In the genomic region with DNA sequence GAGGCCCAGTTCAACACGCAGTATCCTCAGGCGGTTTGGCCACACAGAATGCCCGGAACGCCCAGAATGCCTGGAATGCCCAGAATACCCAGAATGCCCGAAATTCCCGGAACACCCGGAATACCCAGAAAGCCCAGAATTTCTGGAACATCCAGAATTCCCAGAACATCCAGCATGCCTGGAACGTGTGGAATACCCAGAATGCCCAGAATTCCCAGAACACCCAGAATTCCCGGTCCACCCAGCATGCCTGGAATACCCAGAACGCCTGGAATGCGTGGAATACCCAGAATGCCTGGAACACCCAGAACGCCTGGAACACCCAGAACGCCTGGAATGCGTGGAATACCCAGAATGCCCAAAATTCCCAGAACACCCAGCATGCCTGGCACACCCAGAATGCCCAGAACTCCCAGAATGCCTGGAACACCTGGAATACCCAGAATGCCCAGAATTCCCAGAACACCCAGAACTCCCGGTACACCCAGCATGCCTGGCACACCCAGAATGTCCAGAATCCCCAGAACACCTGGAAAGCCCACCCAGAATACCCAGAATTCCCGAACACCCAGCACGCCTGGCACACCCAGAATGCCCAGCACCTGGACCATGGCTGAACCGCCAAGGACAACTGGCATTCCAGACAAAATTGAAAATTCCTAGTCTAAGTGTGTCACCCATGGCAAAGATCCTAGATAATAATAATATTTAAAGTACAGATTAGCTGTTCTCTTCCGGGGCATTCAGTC, we compare ENCODE assay signal across 3 cellular contexts.
A peak's percentile ranks its signal among the peaks of the same experiment; 100 is the strongest.
TF ChIP-seq lines count a peak whose summit lies in the region.

No MANE protein-coding gene starts in this region.

TF ChIP-seq in GM23338, 12 proteins besides CTCF, POLR2A, EP300 and RAD21 (continues in another document):
- TF ChIP-seq ZNF114 (CRISPR knock-in tag; IDR thresholded peaks at IDR 0.05) (no peak), EZH2 (IDR thresholded peaks at IDR 0.05; ENCODE audit: low read depth, unreplicated experiment) (no peak), STAT1 (IDR thresholded peaks at IDR 0.05; ENCODE audit: unreplicated experiment) (no peak), EZH2phosphoT487 (IDR thresholded peaks at IDR 0.05; ENCODE audit: unreplicated experiment) (no peak), REST (IDR thresholded peaks at IDR 0.05; ENCODE audit: unreplicated experiment) (no peak), POLR2AphosphoS5 (IDR thresholded peaks at IDR 0.05; ENCODE audit: low read depth) (no peak), NANOG (IDR thresholded peaks at IDR 0.05; ENCODE audit: borderline replicate concordance) (no peak), ZNF331 (CRISPR knock-in tag; IDR thresholded peaks at IDR 0.05; ENCODE audit: low read depth) (no peak), ETS1 (IDR thresholded peaks at IDR 0.05) (no peak), JUNB (IDR thresholded peaks at IDR 0.05; ENCODE audit: unreplicated experiment) (no peak)

TF ChIP-seq in H1, 55 proteins besides CTCF, POLR2A, EP300 and RAD21:
- no peak for TF ChIP-seq CREB1 (IDR thresholded peaks at IDR 0.05)
- no peak for TF ChIP-seq CHD2 (IDR thresholded peaks at IDR 0.05; ENCODE audit: low read length)
- no peak for TF ChIP-seq SRF (IDR thresholded peaks at IDR 0.05; ENCODE audit: low read depth, low read length)
- TF ChIP-seq GTF2F1 (IDR thresholded peaks at IDR 0.05; ENCODE audit: borderline replicate concordance, low read depth, low read length) = no peak
- TF ChIP-seq TAF1 (IDR thresholded peaks at IDR 0.05; ENCODE audit: low read depth, low read length) = no peak
- no peak for TF ChIP-seq SUZ12 (IDR thresholded peaks at IDR 0.05; ENCODE audit: low read length)
- no peak for TF ChIP-seq POLR2AphosphoS5 (IDR thresholded peaks at IDR 0.05; ENCODE audit: low read depth, low read length)
- TF ChIP-seq RXRA (IDR thresholded peaks at IDR 0.05; ENCODE audit: insufficient read depth, low read depth, low read length) = no peak
- no peak for TF ChIP-seq TEAD4 (IDR thresholded peaks at IDR 0.05; ENCODE audit: low read depth, low read length)
- no peak for TF ChIP-seq YY1 (IDR thresholded peaks at IDR 0.05; ENCODE audit: low read depth, low read length)
- no peak for TF ChIP-seq BACH1 (IDR thresholded peaks at IDR 0.05; ENCODE audit: low read length)
- TF ChIP-seq KDM4A (IDR thresholded peaks at IDR 0.05; ENCODE audit: low read depth, low read length, severe bottlenecking) = no peak
- no peak for TF ChIP-seq RBBP5 (IDR thresholded peaks at IDR 0.05; ENCODE audit: borderline replicate concordance, low read depth, low read length)
- TF ChIP-seq ASH2L (IDR thresholded peaks at IDR 0.05; ENCODE audit: low read length) = no peak
- TF ChIP-seq SP2 (IDR thresholded peaks at IDR 0.05; ENCODE audit: low read length) = no peak
- TF ChIP-seq POU5F1 (IDR thresholded peaks at IDR 0.05; ENCODE audit: low read depth, low read length) = no peak
- TF ChIP-seq, protein P1, sequence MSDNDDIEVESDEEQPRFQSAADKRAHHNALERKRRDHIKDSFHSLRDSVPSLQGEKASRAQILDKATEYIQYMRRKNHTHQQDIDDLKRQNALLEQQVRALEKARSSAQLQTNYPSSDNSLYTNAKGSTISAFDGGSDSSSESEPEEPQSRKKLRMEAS (IDR thresholded peaks at IDR 0.05) = no peak
TF ChIP-seq in H1: peak in this region for 0.

TF ChIP-seq in neural cell, 6 proteins besides CTCF, POLR2A, EP300 and RAD21:
- TF ChIP-seq TAF1 (IDR thresholded peaks at IDR 0.05; ENCODE audit: low read depth) (no peak), POLR2AphosphoS5 (IDR thresholded peaks at IDR 0.05) (no peak), SMC3 (conservative IDR thresholded peaks at IDR 0.05; ENCODE audit: poor library complexity) (no peak), REST (IDR thresholded peaks at IDR 0.05; ENCODE audit: borderline replicate concordance) (peak; percentile 63), MXI1 (conservative IDR thresholded peaks at IDR 0.05; ENCODE audit: poor library complexity, severe bottlenecking) (no peak)
TF ChIP-seq in neural cell: peak in this region for 1.
